8 cellular contexts compared by ENCODE assay signal in the genomic region with DNA sequence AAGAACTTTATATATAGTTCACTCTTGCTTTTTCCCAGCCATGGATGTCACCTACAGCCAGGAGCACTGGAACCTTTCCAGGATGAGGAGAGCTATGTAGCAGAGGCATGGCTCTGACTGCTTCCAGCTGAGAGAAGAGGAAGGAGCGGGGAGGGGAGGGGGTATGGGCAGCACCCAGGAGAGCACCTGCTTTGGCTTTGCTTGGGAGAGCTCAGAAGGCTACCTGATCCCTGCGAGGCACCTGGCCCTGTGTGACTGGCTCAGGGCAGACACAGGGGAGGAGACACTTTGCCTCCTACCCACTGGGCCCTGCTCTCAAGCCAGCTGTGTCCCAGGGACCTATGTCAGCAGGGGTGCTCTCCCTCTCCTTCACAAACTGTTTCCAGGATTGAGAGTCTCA.
DNase-seq lines count a peak whose midpoint lies in the region.
"Had no signal": no experiment of that assay in that cellular context is flagged by ENCODE, and none has a peak within 500 bp of the region (broad histone marks: within the 10 kb centered on the region; RNA-seq: fewer than 3 reads in every experiment).

No MANE protein-coding gene starts in this region.

- WGBS in HUES64: 70% methylated on average over 2 of the region's 2 CpGs
- 57 to 61% methylated on average over 2 of the region's 2 CpGs for WGBS in esophagus, 2 donors

- H3K9ac ChIP-seq in HUES64 (ENCODE audit: low read depth, low read length): no peak overlapping the region

- peak overlapping the region; percentile 8; the same call in 1 of the 2 replicates for H3K27ac ChIP-seq in HUES64 (ENCODE audit: low read depth, low read length)
- peak overlapping the region; percentile 30 to 71 for H3K27ac ChIP-seq in esophagus (ENCODE audit: low read depth in 2 of 2, low read length in 1 of 2)
- H3K27ac ChIP-seq in skin epidermis: peak overlapping the region in 15 of 21 experiments; percentile 0 to 77 (median 64)

- H3K27me3 ChIP-seq in HUES64 (ENCODE audit: insufficient read depth, low read length) (no peaks in the 10 kb centered on the region), esophagus (ENCODE audit: control insufficient read depth in 1 of 2, insufficient read depth in 2 of 2, low read length in 2 of 2) (no peaks in the 10 kb centered on the region)

- DNase-seq in NCI-H345 (lab: John Stamatoyannopoulos, UW) (peak; percentile 58), T-helper 9 cell (no peak), pons (ENCODE audit: low spot score) (no peak)
- DNase-seq in NK-92 treated with Interleukin-12 subunit alpha and Interleukin-12 subunit beta, amount 100 ng/mL, for 24 hours (lab: John Stamatoyannopoulos, UW): no peak

- peaks cover 41% of the 10 kb centered on the region for H3K4me1 ChIP-seq in HUES64 (ENCODE audit: insufficient read depth, low read length)
- peaks cover 3 to 37% of the 10 kb centered on the region in 2 donors for H3K4me1 ChIP-seq in esophagus (ENCODE audit: control insufficient read depth in 2 of 2, insufficient read depth in 2 of 2, low read length in 1 of 2)

- H3K9me3 ChIP-seq in HUES64 (ENCODE audit: insufficient read depth, low read depth, low read length) (no peaks in the 10 kb centered on the region), esophagus (ENCODE audit: control insufficient read depth in 2 of 2, insufficient read depth in 1 of 2, low read depth in 1 of 2, low read length in 1 of 2) (no peaks in the 10 kb centered on the region)

- H3K36me3 ChIP-seq in HUES64 (ENCODE audit: insufficient read depth, low read length): peaks cover 39% of the 10 kb centered on the region
- peaks cover 0 to 14% of the 10 kb centered on the region in 2 donors for H3K36me3 ChIP-seq in esophagus (ENCODE audit: control insufficient read depth in 2 of 2, insufficient read depth in 2 of 2, low read length in 1 of 2)

- H3K4me3 ChIP-seq in HUES64 (ENCODE audit: low read length) (no peak overlapping the region), esophagus (ENCODE audit: low read depth in 1 of 2, low read length in 2 of 2) (no peak overlapping the region), skin epidermis (no peak overlapping the region)
- H3K4me3 ChIP-seq: GM12878 had no signal

Comparison
In these comparisons a context has a peak if more than half of its experiments do, and no peak if none do; other contexts are left out.
1. H3K27ac ChIP-seq: peak in every context shown above with its lines; median percentile 64 in skin epidermis; 50 in esophagus; 8 in HUES64.